8 cellular contexts compared by ENCODE assay signal in the genomic region with DNA sequence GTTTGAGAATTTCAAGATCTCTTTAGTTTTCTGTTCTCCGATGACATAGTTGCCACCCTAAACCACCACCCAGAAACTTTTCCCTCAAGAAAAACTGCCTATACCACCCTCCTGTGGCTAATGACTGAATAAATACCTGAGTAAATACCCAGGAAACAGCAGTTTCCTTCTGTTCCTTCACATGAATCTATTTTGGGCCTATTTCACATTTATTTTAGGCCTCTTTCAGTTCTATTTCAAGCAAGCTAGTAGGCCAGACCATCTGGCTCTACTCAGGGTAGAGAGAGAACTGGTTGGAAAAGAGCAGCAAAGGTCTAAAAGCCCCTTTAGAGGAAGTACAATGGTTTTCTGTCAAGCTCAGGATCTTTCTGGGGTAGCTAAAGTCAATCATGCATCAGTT. TPM values are rescaled to one million over a fixed set of nuclear protein-coding genes. Genes with fewer than 3 reads are reported as not detected.
DNase-seq lines count a peak whose midpoint lies in the region; ATAC-seq and TF ChIP-seq lines count a peak whose summit lies in the region.

No MANE protein-coding gene starts in this region.

- TF ChIP-seq CTCF in GM23338 (conservative IDR thresholded peaks at IDR 0.05; ENCODE audit: low read depth in 2 of 2) (peak in 1 of 2 experiments; percentile 31; a peak in 2 of 4 replicates), KMS-11 (conservative IDR thresholded peaks at IDR 0.05; ENCODE audit: low read depth, low read length) (0 out of 2 replicates have a peak, but pooled peaks have one; percentile 19), prostate gland (IDR thresholded peaks at IDR 0.05) (no peak), stomach (IDR thresholded peaks at IDR 0.05) (no peak)

- peak overlapping the region; percentile 11; the same call in 1 of the 2 replicates for H3K9ac ChIP-seq in KMS-11

- H3K27ac ChIP-seq in GM23338 (ENCODE audit: low read depth), result no peak overlapping the region
- H3K27ac ChIP-seq in KMS-11, result peak overlapping the region; percentile 65
- no peak overlapping the region for H3K27ac ChIP-seq in prostate gland
- no peak overlapping the region for H3K27ac ChIP-seq in stomach

- no peak overlapping the region for H3K4me3 ChIP-seq in GM23338
- no peak overlapping the region for H3K4me3 ChIP-seq in KMS-11 (IDR thresholded peaks at IDR 0.05; ENCODE audit: insufficient read depth, low read depth, low read length)
- H3K4me3 ChIP-seq in prostate gland, result no peak overlapping the region
- H3K4me3 ChIP-seq in stomach, result no peak overlapping the region

- intact Hi-C loops in prostate gland (cut with DNase I) (no loop called here), stomach (cut with DNase I; ENCODE audit: low total_unique reads) (no loop called here)

- H4K20me1 ChIP-seq in GM23338 (replicated peaks; ENCODE audit: insufficient read depth) (no peaks in the 10 kb centered on the region; the same call in 1 of the 2 replicates), KMS-11 (ENCODE audit: insufficient read depth) (no peaks in the 10 kb centered on the region)

- DNase-seq in GM23338 (ENCODE audit: low spot score) (no peak), myocyte (ENCODE audit: low read depth) (peak; percentile 18), prostate gland (ENCODE audit: low spot score) (no peak), stomach (no peak), NCI-H2196 (lab: John Stamatoyannopoulos, UW; ENCODE audit: unreplicated experiment) (no peak)
- DNase-seq in stimulated activated CD4-positive, alpha-beta T cell treated with anti-CD3 and anti-CD28 coated beads, Interleukin-4, amount 100 ng/mL, for 4 hours, result no peak

- TF ChIP-seq EP300 in stomach (IDR thresholded peaks at IDR 0.05), result no peak

- H3K36me3 ChIP-seq in GM23338 (ENCODE audit: insufficient read depth) (no peaks in the 10 kb centered on the region), KMS-11 (ENCODE audit: insufficient read depth) (no peaks in the 10 kb centered on the region), prostate gland (no peaks in the 10 kb centered on the region), stomach (no peaks in the 10 kb centered on the region)

- H3K4me2 ChIP-seq in GM23338 (no peak overlapping the region), KMS-11 (peak overlapping the region; percentile 76)

- no peaks in the 10 kb centered on the region for H3K9me3 ChIP-seq in prostate gland
- no peaks in the 10 kb centered on the region for H3K9me3 ChIP-seq in stomach

- no peak overlapping the region for H3K27ac Mint-ChIP-seq in GM23338

- H3K4me1 ChIP-seq in GM23338 (ENCODE audit: insufficient read depth) (no peaks in the 10 kb centered on the region; the same call in 1 of the 2 replicates), KMS-11 (ENCODE audit: low read depth, poor library complexity, severe bottlenecking) (peaks cover 35% of the 10 kb centered on the region), prostate gland (replicated peaks) (no peaks in the 10 kb centered on the region), stomach (no peaks in the 10 kb centered on the region)

- H3F3A ChIP-seq in GM23338 (replicated peaks; ENCODE audit: low read depth), result no peaks in the 10 kb centered on the region

- H3K9me2 ChIP-seq in GM23338 (ENCODE audit: insufficient read depth), result no peaks in the 10 kb centered on the region

- H3K79me2 ChIP-seq in GM23338 (replicated peaks; ENCODE audit: insufficient read depth), result peaks cover 24% of the 10 kb centered on the region
- no peaks in the 10 kb centered on the region for H3K79me2 ChIP-seq in KMS-11 (ENCODE audit: insufficient read depth, low read depth)

- peaks cover 30% of the 10 kb centered on the region; the same call in 2 of the 3 replicates for H3K4me1 Mint-ChIP-seq in GM23338

- 33% methylated on average over 1 of the region's 1 CpG for WGBS in prostate gland
- WGBS in stomach, 5 donors, result 21 to 67% (median 50%) methylated on average over 1 of the region's 1 CpG

- TF ChIP-seq POLR2A in prostate gland (IDR thresholded peaks at IDR 0.05) (no peak), stomach (IDR thresholded peaks at IDR 0.05) (no peak)

- H2AFZ ChIP-seq in GM23338 (no peak overlapping the region), KMS-11 (ENCODE audit: low read depth) (peak overlapping the region; percentile 30; the same call in 1 of the 2 replicates)

- H3K27me3 Mint-ChIP-seq in GM23338 (ENCODE audit: insufficient read depth, low read depth, poor library complexity), result peaks cover 2% of the 10 kb centered on the region

- peak; percentile 84 for ATAC-seq in GM18868 (IDR thresholded peaks at IDR 0.05; ENCODE audit: unreplicated experiment)
- ATAC-seq in GM23338, result peak; percentile 33; the same call in 1 of the 3 replicates

- H3K4me3 Mint-ChIP-seq in GM23338, result no peak overlapping the region

- peaks cover 4% of the 10 kb centered on the region; the same call in 1 of the 3 replicates for H3K36me3 Mint-ChIP-seq in GM23338 (ENCODE audit: low read depth)

- no peaks in the 10 kb centered on the region for H3K27me3 ChIP-seq in GM23338 (ENCODE audit: insufficient read depth)
- H3K27me3 ChIP-seq in KMS-11 (ENCODE audit: insufficient read depth, low read depth), result no peaks in the 10 kb centered on the region
- H3K27me3 ChIP-seq in prostate gland (replicated peaks; ENCODE audit: insufficient read depth), result no peaks in the 10 kb centered on the region
- no peaks in the 10 kb centered on the region for H3K27me3 ChIP-seq in stomach

- no peaks in the 10 kb centered on the region for H3K9me3 Mint-ChIP-seq in GM23338

TF ChIP-seq in GM23338, 12 proteins besides CTCF, POLR2A, EP300 and RAD21 (continues in another document):
- TF ChIP-seq POLR2AphosphoS5 (IDR thresholded peaks at IDR 0.05; ENCODE audit: low read depth) (no peak), JUNB (IDR thresholded peaks at IDR 0.05; ENCODE audit: unreplicated experiment) (no peak), ZNF114 (CRISPR knock-in tag; IDR thresholded peaks at IDR 0.05) (no peak), NANOG (IDR thresholded peaks at IDR 0.05; ENCODE audit: borderline replicate concordance) (no peak), EZH2phosphoT487 (IDR thresholded peaks at IDR 0.05; ENCODE audit: unreplicated experiment) (no peak), ZNF331 (CRISPR knock-in tag; IDR thresholded peaks at IDR 0.05; ENCODE audit: low read depth) (no peak), CREB1 (CRISPR knock-in tag; IDR thresholded peaks at IDR 0.05; ENCODE audit: low read depth) (no peak)

RNA-seq across cellular contexts. Expression of a gene that starts 23.4 kb away (rescaled TPM):
- 23.1 and 28.2 TPM in 2 replicates for total RNA-seq in GM23338 (2014; rRNA removed; shearing (Covaris generic))
- polyA plus RNA-seq in GM23338 (2016; fragmentation: Nextera tagmentation; extraction: Ambion mirVana) (34.2 and 35.9 TPM in 2 replicates), stomach (10 to 100 TPM in 2 of 3 donors, 1 to 10 TPM in 1; 7.6 to 12.9 (median 12.1) TPM)
- total RNA-seq in myocyte (28.8 and 41.9 TPM in 2 replicates), prostate gland (10 to 100 TPM; 18.5 to 21.6 TPM), stomach (100 to 1,000 TPM in 1 of 5 donors, 10 to 100 TPM in 4; 10.3 to 103 (median 35.1) TPM)
- 21.4 TPM for polyA plus RNA-seq in myocyte (2012)
